8 cellular contexts compared by ENCODE assay signal in genomic region chr11:11620251-11620965, GRCh38. TPM values are rescaled to one million over a fixed set of nuclear protein-coding genes. Genes with fewer than 3 reads are reported as not detected.
DNase-seq lines count a peak whose midpoint lies in the region; ATAC-seq and TF ChIP-seq lines count a peak whose summit lies in the region.

No MANE protein-coding gene starts in this region.

- no peaks in the 10 kb centered on the region for H3K36me3 Mint-ChIP-seq in activated naive CD4-positive, alpha-beta T cell treated with anti-CD3 and anti-CD28 coated beads, Interleukin-2, amount 50 U/mL, for 24 hours

- WGBS in urinary bladder: 6% methylated on average over 50 of the region's 50 CpGs

- peak overlapping the region; percentile 71 for H3K4me3 ChIP-seq in NT2/D1 (ENCODE audit: insufficient read length, low read depth)
- peak overlapping the region; percentile 53 to 96 (median 82) for H3K4me3 ChIP-seq in dorsolateral prefrontal cortex
- peak overlapping the region; percentile 7 for H3K4me3 ChIP-seq in mucosa of descending colon
- peak overlapping the region; percentile 56 for H3K4me3 ChIP-seq in urinary bladder (ENCODE audit: low read depth, low read length)

- H3K4me3 Mint-ChIP-seq in activated naive CD4-positive, alpha-beta T cell treated with anti-CD3 and anti-CD28 coated beads, Interleukin-2, amount 50 U/mL, for 24 hours: peak overlapping the region; percentile 70

- peaks cover 27% of the 10 kb centered on the region for H3K27me3 ChIP-seq in NT2/D1 (ENCODE audit: insufficient read depth, insufficient read length)
- H3K27me3 ChIP-seq in dorsolateral prefrontal cortex: no peaks in the 10 kb centered on the region

- peaks cover 36% of the 10 kb centered on the region for H3K27me3 Mint-ChIP-seq in activated naive CD4-positive, alpha-beta T cell treated with anti-CD3 and anti-CD28 coated beads, Interleukin-2, amount 50 U/mL, for 24 hours

- H3K36me3 ChIP-seq in NT2/D1 (ENCODE audit: insufficient read depth, insufficient read length, low read length) (no peaks in the 10 kb centered on the region), mucosa of descending colon (ENCODE audit: low read depth) (no peaks in the 10 kb centered on the region), urinary bladder (ENCODE audit: insufficient read depth) (no peaks in the 10 kb centered on the region)

- peak overlapping the region; percentile 69 for H3K9ac ChIP-seq in NT2/D1 (ENCODE audit: insufficient read length, low read depth)

- H3K27ac Mint-ChIP-seq in activated naive CD4-positive, alpha-beta T cell treated with anti-CD3 and anti-CD28 coated beads, Interleukin-2, amount 50 U/mL, for 24 hours: no peak overlapping the region

- H3K4me1 ChIP-seq in NT2/D1 (ENCODE audit: insufficient read depth, insufficient read length) (no peaks in the 10 kb centered on the region), mucosa of descending colon (ENCODE audit: low read depth) (peaks cover 14% of the 10 kb centered on the region), urinary bladder (ENCODE audit: insufficient read depth) (peaks cover 2% of the 10 kb centered on the region)

- no peak for TF ChIP-seq POLR2A in erythroblast (IDR thresholded peaks at IDR 0.05; ENCODE audit: low read length)

- TF ChIP-seq CTCF in dorsolateral prefrontal cortex (IDR thresholded peaks at IDR 0.05 in 54 of 56, conservative IDR thresholded peaks at IDR 0.05 in 2 of 56; ENCODE audit: low read depth in 1 of 56, partially characterized antibody in 56 of 56) (no peak), mucosa of descending colon (IDR thresholded peaks at IDR 0.05) (no peak)

- peaks cover 4% of the 10 kb centered on the region for H3K4me1 Mint-ChIP-seq in activated naive CD4-positive, alpha-beta T cell treated with anti-CD3 and anti-CD28 coated beads, Interleukin-2, amount 50 U/mL, for 24 hours

- no peak for DNase-seq in activated naive CD4-positive, alpha-beta T cell (lab: John Stamatoyannopoulos, UW)
- DNase-seq in NT2/D1 (ENCODE audit: low read depth, low spot score): no peak
- peak in 3 of 10 donors; percentile 40 to 54 (median 47) for DNase-seq in dorsolateral prefrontal cortex
- peak; percentile 72 to 83 (median 81) for DNase-seq in mucosa of descending colon
- DNase-seq in erythroblast (lab: John Stamatoyannopoulos, UW): no peak
- DNase-seq in NCI-H1694 (lab: John Stamatoyannopoulos, UW): no peak

- H3K27ac ChIP-seq in dorsolateral prefrontal cortex: peak overlapping the region in 36 of 59 donors; percentile 2 to 88 (median 66)
- no peak overlapping the region for H3K27ac ChIP-seq in urinary bladder (ENCODE audit: low read depth)

- intact Hi-C loops in dorsolateral prefrontal cortex (cut with DNase I): loop anchor here (5.0 to 10.0 kb wide), 3 partner anchors 38 to 596 kb away; no protein-coding TSS in a partner anchor
- intact Hi-C loops in mucosa of descending colon (cut with DNase I, micrococcal nuclease): no loop called here

- no peaks in the 10 kb centered on the region for H3K9me3 Mint-ChIP-seq in activated naive CD4-positive, alpha-beta T cell treated with anti-CD3 and anti-CD28 coated beads, Interleukin-2, amount 50 U/mL, for 24 hours

- no peaks in the 10 kb centered on the region for H3K9me3 ChIP-seq in NT2/D1 (ENCODE audit: insufficient read depth, low read length)
- no peaks in the 10 kb centered on the region for H3K9me3 ChIP-seq in mucosa of descending colon

- ATAC-seq in mucosa of descending colon: peak; percentile 78

RNA-seq across cellular contexts. Expression of gene GALNT18, which starts 1.4 kb away (rescaled TPM):
- total RNA-seq in dorsolateral prefrontal cortex (10 to 100 TPM; 15.6 to 50.3 (median 32.5) TPM), mucosa of descending colon (10 to 100 TPM in 1 of 3 donors, 1 to 10 TPM in 2; 2.0 to 27.8 (median 5.4) TPM), urinary bladder (21.6 TPM)
- 33.2 TPM for polyA plus RNA-seq in urinary bladder

Comparison
In these comparisons a context has a peak if more than half of its experiments do, and no peak if none do; other contexts are left out.
1. DNase-seq: peak in mucosa of descending colon (3 of 3); none in activated naive CD4-positive, alpha-beta T cell (0 of 4), NT2/D1 (single experiment), erythroblast (0 of 2) and NCI-H1694 (single experiment).
2. H3K4me3 ChIP-seq: peak in every context shown above with its lines; median percentile 82 in dorsolateral prefrontal cortex; 71 in NT2/D1; 56 in urinary bladder; 7 in mucosa of descending colon.
3. intact Hi-C loops: an anchor here in dorsolateral prefrontal cortex (5.0 to 10.0 kb wide); none called in mucosa of descending colon.